Comparison of ENCODE assay signal across 24 cellular contexts in genomic region chr10:113488186-113488585, GRCh38.
"Had no signal": no experiment of that assay in that cellular context is flagged by ENCODE, and none has a peak within 500 bp of the region (broad histone marks: within the 10 kb centered on the region; RNA-seq: fewer than 3 reads in every experiment).

No MANE protein-coding gene starts in this region.

- ATAC-seq: effector memory CD8-positive, alpha-beta T cell; esophagus mucosa; foreskin keratinocyte; gastrocnemius medialis; gastroesophageal sphincter; heart left ventricle; heart right ventricle had no signal

- DNase-seq: colonic mucosa; cortex of kidney; dermis blood vessel endothelial cell; dorsolateral prefrontal cortex; effector CD4-positive, alpha-beta T cell; effector CD8-positive, alpha-beta T cell; effector memory CD4-positive, alpha-beta T cell; effector memory CD8-positive, alpha-beta T cell; endodermal cell; erythroblast; esophagus squamous epithelium; foreskin fibroblast; foreskin keratinocyte; foreskin melanocyte; gastrocnemius medialis; glutamatergic neuron; head of caudate nucleus; heart left ventricle; heart right ventricle had no signal

- H3K36me3 ChIP-seq: colonic mucosa, esophagus muscularis mucosa, esophagus squamous epithelium, gastrocnemius medialis, gastroesophageal sphincter, heart left ventricle, heart right ventricle had no signal

- H3K9me3 ChIP-seq: colonic mucosa, esophagus muscularis mucosa, esophagus squamous epithelium, gastrocnemius medialis, gastroesophageal sphincter, heart left ventricle, heart right ventricle had no signal

- H3K27me3 ChIP-seq: colonic mucosa, esophagus muscularis mucosa, foreskin keratinocyte, gastrocnemius medialis, gastroesophageal sphincter, heart left ventricle had no signal

- H3K4me1 ChIP-seq: colonic mucosa, foreskin keratinocyte, gastrocnemius medialis had no signal

- H3K27ac ChIP-seq: colonic mucosa, dorsolateral prefrontal cortex, epithelial cell of prostate, esophagus muscularis mucosa, esophagus squamous epithelium, foreskin keratinocyte, gastrocnemius medialis, gastroesophageal sphincter, heart left ventricle, heart right ventricle had no signal

- H3K4me3 ChIP-seq: colonic mucosa, coronary artery, dorsolateral prefrontal cortex, esophagus muscularis mucosa, esophagus squamous epithelium, gastrocnemius medialis, gastroesophageal sphincter, heart left ventricle, heart right ventricle had no signal
